8 cellular contexts compared by ENCODE assay signal in the genomic region with DNA sequence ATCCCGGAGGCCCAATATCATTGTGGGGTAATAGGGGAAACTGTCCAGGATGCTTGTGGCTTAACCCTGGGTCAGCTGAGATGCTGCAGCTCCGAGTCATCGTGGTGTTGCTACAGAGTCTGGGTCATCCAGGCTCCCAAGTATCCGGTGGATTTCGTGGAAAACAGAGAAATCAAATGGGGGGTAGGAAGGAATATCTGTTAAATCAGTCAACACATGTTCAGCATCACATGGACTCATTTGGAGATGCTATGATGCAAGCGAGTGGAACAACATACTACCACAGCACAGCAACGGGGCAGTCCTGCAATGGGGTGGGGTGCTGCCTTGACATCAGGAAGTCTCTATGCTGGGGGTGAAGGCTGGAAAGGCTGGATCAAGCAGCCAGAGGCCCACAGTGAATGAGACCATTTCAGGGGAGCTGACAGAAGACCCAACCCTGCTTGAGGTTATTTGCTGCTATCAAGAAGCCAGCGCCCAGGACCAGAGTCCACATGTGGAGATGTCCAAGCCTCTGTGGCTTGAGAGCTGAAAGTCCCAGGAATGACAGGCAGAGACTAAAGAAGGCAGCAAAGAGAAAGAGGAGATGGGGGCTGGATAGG. TPM values are rescaled to one million over a fixed set of nuclear protein-coding genes. Genes with fewer than 3 reads are reported as not detected.
DNase-seq lines count a peak whose midpoint lies in the region; ATAC-seq and TF ChIP-seq lines count a peak whose summit lies in the region.

No MANE protein-coding gene starts in this region.

- H3F3A ChIP-seq in GM23338 (replicated peaks; ENCODE audit: low read depth), result no peaks in the 10 kb centered on the region

- H3K4me3 Mint-ChIP-seq in GM23338, result no peak overlapping the region

- peaks cover 14% of the 10 kb centered on the region for H3K27me3 Mint-ChIP-seq in GM23338 (ENCODE audit: insufficient read depth, low read depth, poor library complexity)

- intact Hi-C loops in head of caudate nucleus (cut with DNase I), result no loop called here

- H3K79me2 ChIP-seq in ACC112 (ENCODE audit: control insufficient read depth, insufficient read depth, low read length, unreplicated experiment), result no peaks in the 10 kb centered on the region
- H3K79me2 ChIP-seq in GM23338 (replicated peaks; ENCODE audit: insufficient read depth), result no peaks in the 10 kb centered on the region

- H3K4me1 Mint-ChIP-seq in GM23338, result peaks cover 14% of the 10 kb centered on the region

- H4K20me1 ChIP-seq in GM23338 (replicated peaks; ENCODE audit: insufficient read depth), result no peaks in the 10 kb centered on the region

- TF ChIP-seq CTCF in GM23338 (conservative IDR thresholded peaks at IDR 0.05; ENCODE audit: low read depth in 2 of 2), result no peak

- H3K27me3 ChIP-seq in ACC112 (ENCODE audit: insufficient read depth, low read length) (no peaks in the 10 kb centered on the region), GM23338 (ENCODE audit: insufficient read depth) (no peaks in the 10 kb centered on the region)

- no peaks in the 10 kb centered on the region for H3K36me3 Mint-ChIP-seq in GM23338 (ENCODE audit: low read depth)
- peaks cover 54 to 83% of the 10 kb centered on the region in 2 donors for H3K36me3 Mint-ChIP-seq in activated naive CD4-positive, alpha-beta T cell treated with anti-CD3 and anti-CD28 coated beads, Interleukin-2, amount 50 U/mL, for 72 hours

- no peak for ATAC-seq in GM23338
- ATAC-seq in activated naive CD4-positive, alpha-beta T cell treated with anti-CD3 and anti-CD28 coated beads, Interleukin-2, amount 50 U/mL, for 72 hours, result no peak
- no peak for ATAC-seq in GM18907 (IDR thresholded peaks at IDR 0.05; ENCODE audit: unreplicated experiment)

- H3K4me1 ChIP-seq in ACC112 (ENCODE audit: control insufficient read depth, insufficient read depth, low read length, unreplicated experiment) (peaks cover 32% of the 10 kb centered on the region), GM23338 (ENCODE audit: insufficient read depth) (peaks cover 6% of the 10 kb centered on the region; the same call in 1 of the 2 replicates)

- no peak overlapping the region for H2AFZ ChIP-seq in ACC112 (ENCODE audit: low read length, unreplicated experiment)
- H2AFZ ChIP-seq in GM23338, result 0 out of 2 replicates have a peak overlapping the region, but pooled peaks have one; percentile 38

- H3K27ac Mint-ChIP-seq in GM23338, result no peak overlapping the region
- H3K27ac Mint-ChIP-seq in activated naive CD4-positive, alpha-beta T cell treated with anti-CD3 and anti-CD28 coated beads, Interleukin-2, amount 50 U/mL, for 72 hours, result peak overlapping the region; percentile 86

- H3K9me3 Mint-ChIP-seq in GM23338, result no peaks in the 10 kb centered on the region
- H3K9me3 Mint-ChIP-seq in activated naive CD4-positive, alpha-beta T cell treated with anti-CD3 and anti-CD28 coated beads, Interleukin-2, amount 50 U/mL, for 72 hours, result no peaks in the 10 kb centered on the region

- no peak overlapping the region for H3K4me2 ChIP-seq in GM23338

- no peaks in the 10 kb centered on the region for H3K9me2 ChIP-seq in GM23338 (ENCODE audit: insufficient read depth)

- no peak for DNase-seq in GM23338 (ENCODE audit: low spot score)
- peak in 1 of 2 donors; percentile 50 for DNase-seq in activated naive CD4-positive, alpha-beta T cell treated with anti-CD3 and anti-CD28 coated beads, Interleukin-2, amount 50 U/mL, for 72 hours (ENCODE audit: low spot score in 2 of 2)
- DNase-seq in kidney glomerular epithelial cell (lab: John Stamatoyannopoulos, UW), result peak; percentile 58
- no peak for DNase-seq in ureter (ENCODE audit: low spot score)
- no peak for DNase-seq in COLO829 (ENCODE audit: low spot score)
- no peak for DNase-seq in head of caudate nucleus

- H3K36me3 ChIP-seq in ACC112 (ENCODE audit: insufficient read depth, low read length) (no peaks in the 10 kb centered on the region; the same call in 1 of the 2 replicates), GM23338 (ENCODE audit: insufficient read depth) (no peaks in the 10 kb centered on the region)

- H3K4me3 ChIP-seq in ACC112 (ENCODE audit: low read depth, low read length) (no peak overlapping the region), GM23338 (no peak overlapping the region)

- H3K27ac ChIP-seq in ACC112 (ENCODE audit: low read depth, low read length) (peak overlapping the region; percentile 70), GM23338 (ENCODE audit: low read depth) (no peak overlapping the region)

TF ChIP-seq in GM23338, 12 proteins besides CTCF, POLR2A, EP300 and RAD21 (continues in another document):
- TF ChIP-seq JUNB (IDR thresholded peaks at IDR 0.05; ENCODE audit: unreplicated experiment) (no peak), NANOG (IDR thresholded peaks at IDR 0.05; ENCODE audit: borderline replicate concordance) (no peak), EZH2phosphoT487 (IDR thresholded peaks at IDR 0.05; ENCODE audit: unreplicated experiment) (no peak), POLR2AphosphoS5 (IDR thresholded peaks at IDR 0.05; ENCODE audit: low read depth) (no peak), EZH2 (IDR thresholded peaks at IDR 0.05; ENCODE audit: low read depth, unreplicated experiment) (no peak), ZNF331 (CRISPR knock-in tag; IDR thresholded peaks at IDR 0.05; ENCODE audit: low read depth) (no peak), CREB1 (CRISPR knock-in tag; IDR thresholded peaks at IDR 0.05; ENCODE audit: low read depth) (no peak), ZNF114 (CRISPR knock-in tag; IDR thresholded peaks at IDR 0.05) (no peak), STAT1 (IDR thresholded peaks at IDR 0.05; ENCODE audit: unreplicated experiment) (no peak)
- TF ChIP-seq, protein P1, sequence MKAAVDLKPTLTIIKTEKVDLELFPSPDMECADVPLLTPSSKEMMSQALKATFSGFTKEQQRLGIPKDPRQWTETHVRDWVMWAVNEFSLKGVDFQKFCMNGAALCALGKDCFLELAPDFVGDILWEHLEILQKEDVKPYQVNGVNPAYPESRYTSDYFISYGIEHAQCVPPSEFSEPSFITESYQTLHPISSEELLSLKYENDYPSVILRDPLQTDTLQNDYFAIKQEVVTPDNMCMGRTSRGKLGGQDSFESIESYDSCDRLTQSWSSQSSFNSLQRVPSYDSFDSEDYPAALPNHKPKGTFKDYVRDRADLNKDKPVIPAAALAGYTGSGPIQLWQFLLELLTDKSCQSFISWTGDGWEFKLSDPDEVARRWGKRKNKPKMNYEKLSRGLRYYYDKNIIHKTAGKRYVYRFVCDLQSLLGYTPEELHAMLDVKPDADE (IDR thresholded peaks at IDR 0.05), result no peak
- TF ChIP-seq, protein P2, sequence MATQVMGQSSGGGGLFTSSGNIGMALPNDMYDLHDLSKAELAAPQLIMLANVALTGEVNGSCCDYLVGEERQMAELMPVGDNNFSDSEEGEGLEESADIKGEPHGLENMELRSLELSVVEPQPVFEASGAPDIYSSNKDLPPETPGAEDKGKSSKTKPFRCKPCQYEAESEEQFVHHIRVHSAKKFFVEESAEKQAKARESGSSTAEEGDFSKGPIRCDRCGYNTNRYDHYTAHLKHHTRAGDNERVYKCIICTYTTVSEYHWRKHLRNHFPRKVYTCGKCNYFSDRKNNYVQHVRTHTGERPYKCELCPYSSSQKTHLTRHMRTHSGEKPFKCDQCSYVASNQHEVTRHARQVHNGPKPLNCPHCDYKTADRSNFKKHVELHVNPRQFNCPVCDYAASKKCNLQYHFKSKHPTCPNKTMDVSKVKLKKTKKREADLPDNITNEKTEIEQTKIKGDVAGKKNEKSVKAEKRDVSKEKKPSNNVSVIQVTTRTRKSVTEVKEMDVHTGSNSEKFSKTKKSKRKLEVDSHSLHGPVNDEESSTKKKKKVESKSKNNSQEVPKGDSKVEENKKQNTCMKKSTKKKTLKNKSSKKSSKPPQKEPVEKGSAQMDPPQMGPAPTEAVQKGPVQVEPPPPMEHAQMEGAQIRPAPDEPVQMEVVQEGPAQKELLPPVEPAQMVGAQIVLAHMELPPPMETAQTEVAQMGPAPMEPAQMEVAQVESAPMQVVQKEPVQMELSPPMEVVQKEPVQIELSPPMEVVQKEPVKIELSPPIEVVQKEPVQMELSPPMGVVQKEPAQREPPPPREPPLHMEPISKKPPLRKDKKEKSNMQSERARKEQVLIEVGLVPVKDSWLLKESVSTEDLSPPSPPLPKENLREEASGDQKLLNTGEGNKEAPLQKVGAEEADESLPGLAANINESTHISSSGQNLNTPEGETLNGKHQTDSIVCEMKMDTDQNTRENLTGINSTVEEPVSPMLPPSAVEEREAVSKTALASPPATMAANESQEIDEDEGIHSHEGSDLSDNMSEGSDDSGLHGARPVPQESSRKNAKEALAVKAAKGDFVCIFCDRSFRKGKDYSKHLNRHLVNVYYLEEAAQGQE (IDR thresholded peaks at IDR 0.05; ENCODE audit: unreplicated experiment), result no peak

RNA-seq across cellular contexts. Expression of gene VDR, which starts 22.9 kb away (rescaled TPM):
- 1.1 and 1.4 TPM in 2 replicates for total RNA-seq in GM23338 (2014; rRNA removed; shearing (Covaris generic))
- polyA plus RNA-seq in GM23338 (2016; fragmentation: Nextera tagmentation; extraction: Ambion mirVana), result 0.35 and 0.37 TPM in 2 replicates
- 100 to 1,000 TPM in 1 of 2 donors, 10 to 100 TPM in 1; 92.4 to 133 TPM for total RNA-seq in activated naive CD4-positive, alpha-beta T cell treated with anti-CD3 and anti-CD28 coated beads, Interleukin-2, amount 50 U/mL, for 72 hours
- total RNA-seq in ureter, result 12.6 TPM
